In the genomic region with DNA sequence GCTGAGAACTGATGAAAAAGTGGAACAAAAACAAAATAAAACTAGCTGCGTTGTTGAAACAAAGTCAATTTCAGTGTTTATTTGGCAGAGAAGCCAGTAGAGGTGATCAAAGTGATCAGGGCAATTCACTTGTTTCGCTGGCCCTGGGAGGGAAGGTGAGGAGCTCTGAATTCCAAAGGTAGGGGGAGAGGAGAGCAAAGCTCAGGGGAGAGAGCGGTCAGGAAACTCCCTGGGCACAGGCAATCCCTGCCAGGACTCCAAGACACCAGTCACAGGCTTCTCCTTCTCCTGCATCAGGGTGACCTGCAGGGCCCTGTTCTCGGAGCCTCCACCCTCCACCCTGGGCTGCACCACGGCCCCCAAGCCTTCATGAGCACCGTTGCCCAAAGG, we compare ENCODE assay signal across 1 cellular context.
TF ChIP-seq lines count a peak whose summit lies in the region.

No MANE protein-coding gene starts in this region.

TF ChIP-seq in H1, 55 proteins besides CTCF, POLR2A, EP300 and RAD21:
- TF ChIP-seq NRF1 (IDR thresholded peaks at IDR 0.05; ENCODE audit: low read depth, low read length) (no peak), TEAD4 (IDR thresholded peaks at IDR 0.05; ENCODE audit: low read depth, low read length) (peak; percentile 64), SP2 (IDR thresholded peaks at IDR 0.05; ENCODE audit: low read length) (no peak), TBP (IDR thresholded peaks at IDR 0.05; ENCODE audit: low read depth, low read length) (peak; percentile 88), CBX8 (IDR thresholded peaks at IDR 0.05; ENCODE audit: borderline replicate concordance, low read depth, low read length) (no peak), CHD2 (IDR thresholded peaks at IDR 0.05; ENCODE audit: low read length) (no peak), KDM5A (IDR thresholded peaks at IDR 0.05; ENCODE audit: low read length) (no peak), SP4 (IDR thresholded peaks at IDR 0.05; ENCODE audit: low read length) (no peak), CBX5 (IDR thresholded peaks at IDR 0.05; ENCODE audit: low read depth, low read length) (no peak), PHF8 (conservative IDR thresholded peaks at IDR 0.05; ENCODE audit: low read depth, low read length) (no peak), CREB1 (IDR thresholded peaks at IDR 0.05) (no peak), YY1 (IDR thresholded peaks at IDR 0.05; ENCODE audit: low read depth, low read length) (no peak)
